In the genomic region with DNA sequence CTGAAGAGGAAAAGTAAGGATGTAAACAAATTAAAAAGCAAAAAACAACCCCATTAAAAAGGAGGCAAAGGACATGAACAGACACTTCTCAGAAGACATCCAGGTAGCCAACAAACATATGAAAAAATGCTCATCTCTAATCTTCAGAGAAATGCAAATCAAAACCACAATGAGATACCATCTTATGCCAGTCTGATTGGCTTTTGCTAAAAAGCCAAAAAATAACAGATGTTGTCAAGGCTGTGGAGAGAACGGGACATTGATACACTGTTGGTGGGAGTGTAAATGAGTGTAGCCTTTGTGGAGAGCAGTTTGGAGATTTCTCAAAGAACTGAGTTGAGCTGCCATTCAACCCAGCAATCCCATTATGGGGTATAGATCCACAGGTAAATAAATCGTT, we compare ENCODE assay signal across 30 cellular contexts. TPM values are rescaled to one million over a fixed set of nuclear protein-coding genes. Genes with fewer than 3 reads are reported as not detected.
"Had no signal": no experiment of that assay in that cellular context is flagged by ENCODE, and none has a peak within 500 bp of the region (broad histone marks: within the 10 kb centered on the region; RNA-seq: fewer than 3 reads in every experiment).

No MANE protein-coding gene starts in this region.

- H3K4me3 ChIP-seq: ascending aorta, breast epithelium had no signal

- H3K4me1 ChIP-seq: ascending aorta, breast epithelium had no signal

- H3K9me3 ChIP-seq: ascending aorta had no signal

- H3K27me3 ChIP-seq: ascending aorta, breast epithelium had no signal

- H3K36me3 ChIP-seq: ascending aorta, breast epithelium, WERI-Rb-1 had no signal

- H3K27ac ChIP-seq: ascending aorta, breast epithelium, WERI-Rb-1 had no signal

- ATAC-seq: activated CD4-positive, alpha-beta T cell treated with anti-CD3 and anti-CD28 coated beads for 36 hours; activated CD4-positive, CD25-positive, alpha-beta regulatory T cell treated with anti-CD3 and anti-CD28 coated beads, Interleukin-2, amount 50 U/mL, for 24 hours; activated CD8-positive, alpha-beta memory T cell treated with anti-CD3 and anti-CD28 coated beads, Interleukin-2, amount 10 ng/mL, durations not matched to agents 7 days and 5 days; activated CD8-positive, alpha-beta T cell treated with anti-CD3 and anti-CD28 coated beads, Interleukin-2, amount 10 ng/mL, durations not matched to agents 7 days and 5 days; activated naive CD8-positive, alpha-beta T cell treated with anti-CD3 and anti-CD28 coated beads, Interleukin-2, amount 50 U/mL, for 24 hours; WTC11 had no signal

- DNase-seq: activated CD4-positive, alpha-beta memory T cell treated with anti-CD3 and anti-CD28 coated beads, Interleukin-2, amount 10 ng/mL, durations not matched to agents 7 days and 5 days; activated CD4-positive, alpha-beta T cell treated with anti-CD3 and anti-CD28 coated beads for 1 hour; activated CD4-positive, alpha-beta T cell treated with anti-CD3 and anti-CD28 coated beads for 36 hours; activated CD4-positive, alpha-beta T cell treated with anti-CD3 and anti-CD28 coated beads for 48 hours; activated CD4-positive, alpha-beta T cell treated with anti-CD3 and anti-CD28 coated beads, Interleukin-2, amount 10 ng/mL, durations not matched to agents 7 days and 5 days; activated CD4-positive, alpha-beta T cell treated with anti-CD3 and anti-CD28 coated beads, Interleukin-2, amount 50 U/mL, for 48 hours; activated CD4-positive, CD25-positive, alpha-beta regulatory T cell; activated CD8-positive, alpha-beta memory T cell treated with anti-CD3 and anti-CD28 coated beads for 24 hours; activated CD8-positive, alpha-beta memory T cell treated with anti-CD3 and anti-CD28 coated beads, Interleukin-2, amount 10 ng/mL, durations not matched to agents 7 days and 5 days; activated CD8-positive, alpha-beta memory T cell treated with anti-CD3 and anti-CD28 coated beads, Interleukin-2, amount 50 U/mL, for 48 hours; activated CD8-positive, alpha-beta T cell treated with anti-CD3 and anti-CD28 coated beads, Interleukin-2, amount 10 ng/mL, durations not matched to agents 7 days and 5 days; activated effector memory CD4-positive, alpha-beta T cell treated with Interleukin-2 at 50 U/mL for 16 hours; activated gamma-delta T cell; activated naive CD4-positive, alpha-beta T cell treated with anti-CD3 and anti-CD28 coated beads, Interleukin-2, amount 10 ng/mL, durations not matched to agents 7 days and 5 days; activated naive CD4-positive, alpha-beta T cell treated with Interleukin-2 at 50 U/mL for 16 hours; activated naive CD8-positive, alpha-beta T cell treated with anti-CD3 and anti-CD28 coated beads, Interleukin-2, amount 10 ng/mL, durations not matched to agents 7 days and 5 days; activated naive CD8-positive, alpha-beta T cell treated with anti-CD3 and anti-CD28 coated beads, Interleukin-2, amount 50 U/mL, for 24 hours; activated T-cell treated with anti-CD3 and anti-CD28 coated beads, Interleukin-2, amount 50 U/mL, for 24 hours; activated T-cell treated with anti-CD3 and anti-CD28 coated beads, Interleukin-2, amount 50 U/mL, for 48 hours; amygdala; anterior cingulate cortex; central memory CD4-positive, alpha-beta T cell; cerebellar nuclear complex; T-helper 9 cell; WERI-Rb-1 had no signal

RNA-seq across cellular contexts. Expression of a gene that starts 18.6 kb away (rescaled TPM):
- total RNA-seq: activated CD8-positive, alpha-beta T cell treated with anti-CD3 and anti-CD28 coated beads, Interleukin-2, amount 10 ng/mL, durations not matched to agents 7 days and 5 days; activated T-helper 2 cell treated with anti-CD3 and anti-CD28 coated beads, Interferon-gamma antibody, Interleukin-2, Interleukin-4, amounts not matched to agents 10 μg/mL and 5 μg/mL and 100 μg/mL, durations not matched to agents 14 hours and 24 hours and 36 hours had no signal
